In the genomic region with DNA sequence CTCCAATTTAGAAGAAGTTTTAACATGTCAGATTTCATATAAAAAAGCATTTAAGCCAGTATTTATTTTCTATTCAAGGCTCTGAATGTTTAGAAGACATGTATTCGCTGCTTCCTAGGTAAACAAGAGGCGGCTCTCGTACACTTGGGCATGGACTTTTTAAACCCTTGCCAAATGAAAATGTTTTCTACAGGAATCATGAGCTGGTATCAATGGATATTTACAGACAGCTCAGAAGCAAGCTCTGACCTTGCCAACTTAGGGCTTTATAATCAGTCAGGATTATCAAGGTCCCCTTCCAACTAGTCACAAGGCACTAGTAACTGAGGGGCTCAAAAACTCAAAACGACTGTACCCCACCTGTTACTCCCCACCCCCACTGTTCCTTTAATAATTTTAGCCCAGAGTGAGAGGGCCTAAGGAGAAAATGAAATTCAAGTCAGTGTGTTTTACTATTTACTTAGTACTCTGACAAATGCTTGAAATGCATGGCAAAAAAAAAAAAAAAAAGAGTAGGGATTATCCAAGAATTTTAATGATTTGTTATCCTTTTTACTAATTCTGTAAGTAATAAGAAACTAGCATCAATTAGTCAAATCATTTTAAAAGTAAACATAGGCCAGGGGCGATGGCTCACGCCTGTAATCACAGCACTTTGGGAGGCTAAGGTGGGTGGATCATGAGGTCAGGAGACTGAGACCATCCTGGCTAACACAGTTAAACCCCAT, we compare ENCODE assay signal across 29 cellular contexts.
"Had no signal": no experiment of that assay in that cellular context is flagged by ENCODE, and none has a peak within 500 bp of the region (broad histone marks: within the 10 kb centered on the region; RNA-seq: fewer than 3 reads in every experiment).

No MANE protein-coding gene starts in this region.

- H3K4me3 ChIP-seq: breast epithelium, lower lobe of right lung, psoas muscle, sigmoid colon, stomach, tibial nerve had no signal

- H3K27ac ChIP-seq: breast epithelium, lower lobe of right lung, parathyroid adenoma, psoas muscle, sigmoid colon, stomach, tibial nerve had no signal

- H3K4me1 ChIP-seq: breast epithelium, parathyroid adenoma had no signal

- H3K27me3 ChIP-seq: breast epithelium, sigmoid colon, stomach, tibial nerve had no signal

- H3K9me3 ChIP-seq: breast epithelium, lower lobe of right lung, psoas muscle, sigmoid colon, stomach, tibial nerve had no signal

- FAIRE-seq: frontal cortex, kidney, small intestine had no signal

- DNase-seq: activated CD4-positive, alpha-beta memory T cell treated with anti-CD3 and anti-CD28 coated beads for 36 hours; activated CD4-positive, alpha-beta T cell treated with anti-CD3 and anti-CD28 coated beads, Interleukin-2, amount 10 ng/mL, durations not matched to agents 24 days and 14 days; activated CD8-positive, alpha-beta memory T cell treated with anti-CD3 and anti-CD28 coated beads, Interleukin-2, amount 50 U/mL, for 4 hours; activated gamma-delta T cell treated with Interleukin-2 at 50 U/mL for 16 hours; activated naive CD8-positive, alpha-beta T cell treated with anti-CD3 and anti-CD28 coated beads, Interleukin-2, amount 50 U/mL, for 24 hours; activated T-cell treated with anti-CD3 and anti-CD28 coated beads, Interleukin-2, amount 50 U/mL, for 1 hour; amygdala; central memory CD4-positive, alpha-beta T cell; glutamatergic neuron; hippocampal formation; kidney; lower lobe of right lung; mesenchymal stem cell; naive thymus-derived CD8-positive, alpha-beta T cell; nucleus accumbens; psoas muscle; small intestine; stimulated activated CD4-positive, alpha-beta T cell treated with anti-CD3 and anti-CD28 coated beads, Interleukin-1b, Interleukin-23, amount 100 ng/mL, for 48 hours; stimulated activated CD4-positive, alpha-beta T cell treated with anti-CD3 and anti-CD28 coated beads, Interleukin-4, amount 100 ng/mL, for 4 hours; stimulated activated naive B cell treated with anti-CD40 and anti-IgM and Interleukin-4, amounts not matched to agents 10 μg/mL and 1 μg/mL and 100 μg/mL, for 72 hours; stomach; T-helper 1 cell had no signal

- ATAC-seq: activated CD4-positive, CD25-positive, alpha-beta regulatory T cell treated with anti-CD3 and anti-CD28 coated beads, Interleukin-2, amount 50 U/mL, for 24 hours; activated naive CD8-positive, alpha-beta T cell treated with anti-CD3 and anti-CD28 coated beads, Interleukin-2, amount 50 U/mL, for 24 hours; activated T-helper 17 cell treated with anti-CD3 and anti-CD28 coated beads, Interleukin-2, amount 50 U/mL, for 72 hours; lower lobe of right lung; naive thymus-derived CD8-positive, alpha-beta T cell; stimulated activated naive B cell treated with anti-CD40 and anti-IgM and Interleukin-4, amounts not matched to agents 10 μg/mL and 1 μg/mL and 100 μg/mL, for 72 hours had no signal

- H3K36me3 ChIP-seq: breast epithelium, lower lobe of right lung, sigmoid colon, stomach, tibial nerve had no signal
